In the genomic region with DNA sequence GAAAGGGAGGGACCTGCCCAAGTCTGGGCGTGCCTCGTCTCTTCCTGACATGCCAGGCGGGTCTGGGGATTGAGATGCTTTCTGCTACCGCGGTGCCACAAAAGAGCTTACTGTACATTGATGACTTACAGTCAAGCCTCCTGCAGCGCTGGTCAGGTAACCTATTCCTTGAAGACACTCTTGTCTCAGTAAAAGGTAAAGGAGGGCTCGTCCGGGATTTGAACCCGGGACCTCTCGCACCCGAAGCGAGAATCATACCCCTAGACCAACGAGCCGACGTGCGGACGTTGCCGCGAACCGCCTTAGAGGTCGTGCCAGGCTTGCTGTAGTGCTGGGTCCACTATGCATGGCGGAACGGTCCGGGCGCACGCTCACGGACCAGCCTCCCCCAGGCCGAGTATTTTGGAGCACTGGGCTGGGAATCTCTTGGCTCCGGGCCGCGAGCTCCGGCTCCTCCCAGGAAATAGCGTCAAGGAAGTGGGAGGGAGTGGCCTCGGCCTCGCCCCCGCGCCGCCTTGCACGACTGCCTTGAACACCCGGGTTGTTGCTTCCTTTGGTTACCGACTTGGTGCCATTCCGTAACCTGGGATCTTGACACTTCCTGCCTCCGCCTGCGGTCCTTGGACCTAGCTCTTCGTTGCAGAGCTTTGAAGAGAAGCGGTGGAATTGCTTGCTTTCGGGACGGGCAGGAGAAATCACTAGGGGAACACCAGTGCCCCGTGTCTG, we compare ENCODE assay signal across 8 cellular contexts. TPM values are rescaled to one million over a fixed set of nuclear protein-coding genes. Genes with fewer than 3 reads are reported as not detected.
DNase-seq lines count a peak whose midpoint lies in the region; ATAC-seq and TF ChIP-seq lines count a peak whose summit lies in the region.

No MANE protein-coding gene starts in this region.

- peaks cover 2% of the 10 kb centered on the region for H3K27me3 Mint-ChIP-seq in activated naive CD8-positive, alpha-beta T cell treated with anti-CD3 and anti-CD28 coated beads, Interleukin-2, amount 10 ng/mL, durations not matched to agents 7 days and 5 days

- peak; percentile 66 for TF ChIP-seq POLR2A in NB4 (IDR thresholded peaks at IDR 0.05; ENCODE audit: extremely low read depth, insufficient read length)

- no peaks in the 10 kb centered on the region for H3K9me3 Mint-ChIP-seq in activated naive CD8-positive, alpha-beta T cell treated with anti-CD3 and anti-CD28 coated beads, Interleukin-2, amount 10 ng/mL, durations not matched to agents 7 days and 5 days

- H3K4me2 ChIP-seq in parathyroid adenoma (ENCODE audit: low read length), result peak overlapping the region; percentile 94

- H3K4me1 Mint-ChIP-seq in activated naive CD8-positive, alpha-beta T cell treated with anti-CD3 and anti-CD28 coated beads, Interleukin-2, amount 10 ng/mL, durations not matched to agents 7 days and 5 days, result peaks cover 52% of the 10 kb centered on the region

- no peak for TF ChIP-seq CTCF in NB4 (IDR thresholded peaks at IDR 0.05; ENCODE audit: low read depth, low read length)
- no peak for TF ChIP-seq CTCF in parathyroid adenoma (IDR thresholded peaks at IDR 0.05)
- no peak for TF ChIP-seq CTCF in tibial artery (IDR thresholded peaks at IDR 0.05)

- peaks cover 9% of the 10 kb centered on the region for H3K4me1 ChIP-seq in parathyroid adenoma
- H3K4me1 ChIP-seq in tibial artery, result peaks cover 0 to 36% (median 16%) of the 10 kb centered on the region in 4 donors

- CTCF ChIA-PET in HEK293T (lab: Yijun Ruan, JAX), result interaction anchor here (0.7 to 1.6 kb wide), 7 partner anchors 25 to 103 kb away, joined by 3 to 9 read pairs (median 4); partner anchors contain the start of genes BORCS6 and CTC1

- H3K27me3 ChIP-seq in parathyroid adenoma (ENCODE audit: control insufficient read depth, insufficient read depth, low read length) (no peaks in the 10 kb centered on the region), tibial artery (no peaks in the 10 kb centered on the region)

- H3K9me3 ChIP-seq in parathyroid adenoma (ENCODE audit: control insufficient read depth, low read length) (no peaks in the 10 kb centered on the region), tibial artery (no peaks in the 10 kb centered on the region)

- ATAC-seq in activated naive CD8-positive, alpha-beta T cell treated with anti-CD3 and anti-CD28 coated beads, Interleukin-2, amount 10 ng/mL, durations not matched to agents 7 days and 5 days (ENCODE audit: low read depth), result peak; percentile 40
- ATAC-seq in Right ventricle myocardium superior (ENCODE audit: poor library complexity), result peak; percentile 67

- H3K36me3 Mint-ChIP-seq in activated naive CD8-positive, alpha-beta T cell treated with anti-CD3 and anti-CD28 coated beads, Interleukin-2, amount 10 ng/mL, durations not matched to agents 7 days and 5 days, result peaks cover 13% of the 10 kb centered on the region

- peak overlapping the region; percentile 93 for H3K4me3 Mint-ChIP-seq in activated naive CD8-positive, alpha-beta T cell treated with anti-CD3 and anti-CD28 coated beads, Interleukin-2, amount 10 ng/mL, durations not matched to agents 7 days and 5 days

- H3K9ac ChIP-seq in parathyroid adenoma, result peak overlapping the region; percentile 58

- peak overlapping the region; percentile 59 for H3K4me3 ChIP-seq in NB4 (ENCODE audit: low read depth, low read length)
- H3K4me3 ChIP-seq in parathyroid adenoma (ENCODE audit: low read depth, low read length), result peak overlapping the region; percentile 86
- H3K4me3 ChIP-seq in tibial artery, result peak overlapping the region; percentile 64 to 69

- H3K79me2 ChIP-seq in parathyroid adenoma, result no peaks in the 10 kb centered on the region

- peak overlapping the region; percentile 95 for H3K27ac Mint-ChIP-seq in activated naive CD8-positive, alpha-beta T cell treated with anti-CD3 and anti-CD28 coated beads, Interleukin-2, amount 10 ng/mL, durations not matched to agents 7 days and 5 days

- intact Hi-C loops in Right ventricle myocardium superior (cut with DNase I) (loop anchor here (1.0 kb wide), 1 partner anchor 102 kb away; no protein-coding TSS in a partner anchor), tibial artery (cut with DNase I; ENCODE audit: low total_unique reads) (loop anchor here (1.0 kb wide), 1 partner anchor 36 kb away; no protein-coding TSS in a partner anchor)

- peak overlapping the region; percentile 98 for H3K27ac ChIP-seq in parathyroid adenoma
- H3K27ac ChIP-seq in tibial artery, result peak overlapping the region; percentile 96 to 99

- peak overlapping the region; percentile 81 for H2AFZ ChIP-seq in parathyroid adenoma

- H3K36me3 ChIP-seq in parathyroid adenoma (ENCODE audit: control insufficient read depth, insufficient read depth, low read length) (no peaks in the 10 kb centered on the region), tibial artery (peaks cover 4 to 6% (median 5%) of the 10 kb centered on the region in 3 donors)

- DNase-seq in GM04504 (ENCODE audit: low read depth) (peak; percentile 89), HEK293T (ENCODE audit: extremely low spot score) (peak; percentile 64), NB4 (ENCODE audit: low read depth) (peak; percentile 93), SKM-1 treated with dmso at 0.1 percent for 144 hours (lab: John Stamatoyannopoulos, UW; ENCODE audit: unreplicated experiment) (peak; percentile 67), Right ventricle myocardium superior (peak; percentile 96), tibial artery (peak; percentile 95 to 98)
- DNase-seq in activated naive CD8-positive, alpha-beta T cell treated with anti-CD3 and anti-CD28 coated beads, Interleukin-2, amount 10 ng/mL, durations not matched to agents 7 days and 5 days, result peak; percentile 90

- POLR2A ChIA-PET in HEK293T (lab: Yijun Ruan, JAX), result interaction anchor here (0.6 to 9.9 kb wide), 20 partner anchors 12 to 147 kb away, joined by 3 to 135 read pairs (median 6); partner anchors contain the start of genes ALOXE3, AURKB, BORCS6 and CTC1
- POLR2A ChIA-PET in activated naive CD8-positive, alpha-beta T cell treated with anti-CD3 and anti-CD28 coated beads, Interleukin-2, amount 10 ng/mL, durations not matched to agents 7 days and 5 days (lab: Charles Lee), result interaction anchor here (0.5 to 7.9 kb wide), 20 partner anchors 8 to 919 kb away, joined by 3 to 149 read pairs (median 6); partner anchors contain the start of genes AURKB, BORCS6, CTC1 and PFAS

TF ChIP-seq in HEK293T, 16 proteins besides CTCF, POLR2A, EP300 and RAD21:
- TF ChIP-seq CTBP1 (IDR thresholded peaks at IDR 0.05; ENCODE audit: borderline replicate concordance) (peak; percentile 4; the same call in 1 of the 2 replicates), BHLHE40 (IDR thresholded peaks at IDR 0.05; ENCODE audit: borderline replicate concordance) (no peak), ARNT (IDR thresholded peaks at IDR 0.05) (peak; percentile 25; the same call in 1 of the 2 replicates), FOXK2 (IDR thresholded peaks at IDR 0.05) (no peak), SP1 (IDR thresholded peaks at IDR 0.05) (no peak)
- TF ChIP-seq, protein P1, sequence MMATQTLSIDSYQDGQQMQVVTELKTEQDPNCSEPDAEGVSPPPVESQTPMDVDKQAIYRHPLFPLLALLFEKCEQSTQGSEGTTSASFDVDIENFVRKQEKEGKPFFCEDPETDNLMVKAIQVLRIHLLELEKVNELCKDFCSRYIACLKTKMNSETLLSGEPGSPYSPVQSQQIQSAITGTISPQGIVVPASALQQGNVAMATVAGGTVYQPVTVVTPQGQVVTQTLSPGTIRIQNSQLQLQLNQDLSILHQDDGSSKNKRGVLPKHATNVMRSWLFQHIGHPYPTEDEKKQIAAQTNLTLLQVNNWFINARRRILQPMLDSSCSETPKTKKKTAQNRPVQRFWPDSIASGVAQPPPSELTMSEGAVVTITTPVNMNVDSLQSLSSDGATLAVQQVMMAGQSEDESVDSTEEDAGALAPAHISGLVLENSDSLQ (IDR thresholded peaks at IDR 0.05), result no peak

RNA-seq across cellular contexts. Expression of gene AURKB, which starts 12.4 kb away (rescaled TPM):
- 100 to 1,000 TPM; 128 to 152 TPM for total RNA-seq in activated naive CD8-positive, alpha-beta T cell treated with anti-CD3 and anti-CD28 coated beads, Interleukin-2, amount 10 ng/mL, durations not matched to agents 7 days and 5 days
- 0.56 TPM for total RNA-seq in Right ventricle myocardium superior

RNA-seq across cellular contexts. Expression of gene CTC1, which starts 25.1 kb away (rescaled TPM):
- total RNA-seq in activated naive CD8-positive, alpha-beta T cell treated with anti-CD3 and anti-CD28 coated beads, Interleukin-2, amount 10 ng/mL, durations not matched to agents 7 days and 5 days, result 100 to 1,000 TPM; 129 to 130 TPM
- total RNA-seq in Right ventricle myocardium superior, result 13.0 TPM

RNA-seq across cellular contexts. Expression of gene PFAS, which starts 26.3 kb away (rescaled TPM):
- total RNA-seq in activated naive CD8-positive, alpha-beta T cell treated with anti-CD3 and anti-CD28 coated beads, Interleukin-2, amount 10 ng/mL, durations not matched to agents 7 days and 5 days, result 10 to 100 TPM; 47.2 to 56.8 TPM
- 10.0 TPM for total RNA-seq in Right ventricle myocardium superior

RNA-seq across cellular contexts. Expression of gene BORCS6, which starts 32.8 kb away (rescaled TPM):
- 10 to 100 TPM; 15.7 to 16.5 TPM for total RNA-seq in activated naive CD8-positive, alpha-beta T cell treated with anti-CD3 and anti-CD28 coated beads, Interleukin-2, amount 10 ng/mL, durations not matched to agents 7 days and 5 days
- total RNA-seq in Right ventricle myocardium superior, result 8.5 TPM

RNA-seq across cellular contexts. Expression of gene TMEM107, which starts 46.6 kb away (rescaled TPM):
- 10 to 100 TPM; 39.5 to 46.4 TPM for total RNA-seq in activated naive CD8-positive, alpha-beta T cell treated with anti-CD3 and anti-CD28 coated beads, Interleukin-2, amount 10 ng/mL, durations not matched to agents 7 days and 5 days
- 7.1 TPM for total RNA-seq in Right ventricle myocardium superior

Comparison
In these comparisons a context has a peak if more than half of its experiments do, and no peak if none do; other contexts are left out.
1. Peak in every context shown above with its lines: DNase-seq, ATAC-seq, H3K4me3 ChIP-seq and H3K27ac ChIP-seq.
2. RNA of gene AURKB, which starts 12.4 kb away (total RNA-seq): 128 to 152 TPM in activated naive CD8-positive, alpha-beta T cell treated with anti-CD3 and anti-CD28 coated beads, Interleukin-2, amount 10 ng/mL, durations not matched to agents 7 days and 5 days; 0.56 TPM in Right ventricle myocardium superior (single experiment); every median in the first group is over 10 times any median in the second.